2 cellular contexts compared by ENCODE assay signal in the genomic region with DNA sequence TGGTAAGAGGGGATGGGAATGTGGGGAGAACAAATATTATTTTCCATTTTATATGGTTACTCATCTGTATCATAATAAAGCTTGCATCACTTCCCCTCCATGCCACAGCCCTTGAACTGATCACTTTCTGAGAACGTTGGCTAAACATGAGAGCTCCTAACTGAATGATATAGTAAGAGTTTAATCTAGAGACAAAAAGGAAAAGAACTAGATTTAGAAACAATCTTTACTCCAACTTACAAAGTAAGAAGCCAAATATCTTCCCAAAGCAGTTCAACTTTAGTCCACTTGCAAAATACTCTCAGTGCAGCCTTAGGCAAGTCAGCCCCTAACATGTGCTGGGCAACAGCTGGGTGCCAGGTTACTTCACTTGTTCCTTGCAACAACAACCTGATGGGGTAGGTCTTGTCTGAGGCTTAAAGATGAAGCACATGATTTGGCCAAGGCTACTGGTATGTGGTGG.
TF ChIP-seq lines count a peak whose summit lies in the region.

No MANE protein-coding gene starts in this region.

TF ChIP-seq in liver, 16 proteins besides CTCF, POLR2A, EP300 and RAD21:
- TF ChIP-seq, protein P1, sequence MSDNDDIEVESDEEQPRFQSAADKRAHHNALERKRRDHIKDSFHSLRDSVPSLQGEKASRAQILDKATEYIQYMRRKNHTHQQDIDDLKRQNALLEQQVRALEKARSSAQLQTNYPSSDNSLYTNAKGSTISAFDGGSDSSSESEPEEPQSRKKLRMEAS (IDR thresholded peaks at IDR 0.05): no peak
- TF ChIP-seq SP1 (IDR thresholded peaks at IDR 0.05): no peak

TF ChIP-seq in HepG2, 621 proteins besides CTCF, POLR2A, EP300 and RAD21:
- no peak for TF ChIP-seq ZNF329 (CRISPR knock-in tag; IDR thresholded peaks at IDR 0.05; ENCODE audit: low read depth)
TF ChIP-seq in HepG2: peak in this region for 0.
